ENCODE assay signal across 8 cellular contexts in the genomic region with DNA sequence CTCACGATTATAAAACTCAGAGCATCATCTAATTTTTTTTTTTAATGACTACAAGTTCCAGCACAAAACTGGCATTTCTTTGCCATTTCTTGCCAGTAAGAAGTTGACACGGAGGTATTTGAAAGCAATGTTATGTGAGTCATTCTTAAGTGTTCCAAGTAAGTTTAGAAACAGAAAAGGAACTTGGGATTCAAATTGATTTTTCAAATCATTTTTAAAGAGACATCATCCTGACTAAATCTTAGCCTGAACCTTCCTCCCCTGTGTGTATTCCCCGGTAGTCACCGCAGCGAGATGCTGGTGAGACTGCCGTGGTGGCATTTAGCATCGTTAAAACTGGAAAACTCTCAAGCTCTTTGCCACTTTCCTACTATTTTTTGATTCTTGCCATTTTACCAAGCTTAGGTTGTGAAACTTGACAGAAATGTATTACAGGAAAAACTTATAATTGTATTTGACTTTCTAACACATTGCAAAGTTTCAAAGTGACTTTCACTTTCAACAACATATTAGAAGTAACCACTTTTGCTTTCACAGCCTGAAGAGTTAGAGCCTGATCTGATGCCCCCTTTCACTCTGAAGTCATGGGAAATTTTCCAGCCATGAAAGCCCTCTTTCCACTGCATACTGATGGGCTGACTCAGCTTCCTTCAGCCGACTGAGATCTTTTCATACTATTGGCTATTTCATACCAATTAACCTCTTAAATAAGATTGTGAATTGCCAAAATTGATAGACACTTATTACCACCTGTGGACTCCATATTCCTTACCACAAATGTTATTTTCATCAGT.
DNase-seq lines count a peak whose midpoint lies in the region; ATAC-seq and TF ChIP-seq lines count a peak whose summit lies in the region.

No MANE protein-coding gene starts in this region.

- H3K27ac ChIP-seq in stomach: peak overlapping the region in 4 of 5 donors; percentile 11 to 62 (median 36)

- no peak for DNase-seq in BJ (ENCODE audit: low read depth)
- DNase-seq in GM20000 (ENCODE audit: low spot score): peak; percentile 68
- peak; percentile 75 for DNase-seq in kidney epithelial cell (ENCODE audit: low read depth)
- DNase-seq in stomach: no peak
- DNase-seq in Kasumi-1 (lab: John Stamatoyannopoulos, UW): no peak
- no peak for DNase-seq in T1000 (lab: John Stamatoyannopoulos, UW)

- no peak for TF ChIP-seq POLR2A in stomach (IDR thresholded peaks at IDR 0.05)

- H3K9me3 Mint-ChIP-seq in activated naive CD8-positive, alpha-beta T cell (ENCODE audit: low read depth): no peaks in the 10 kb centered on the region

- H3K4me3 ChIP-seq in BJ (ENCODE audit: low read depth, low read length) (peak overlapping the region; percentile 26), kidney epithelial cell (ENCODE audit: low read depth, low read length) (no peak overlapping the region), stomach (no peak overlapping the region)

- H3K9me3 ChIP-seq in stomach: no peaks in the 10 kb centered on the region

- CTCF ChIA-PET in BJ (lab: Yijun Ruan, JAX): interaction anchor here (1.0 to 1.4 kb wide), 2 partner anchors 16 to 74 kb away, joined by 3 to 5 read pairs; no protein-coding TSS in a partner anchor

- H3K27me3 ChIP-seq in BJ (ENCODE audit: control insufficient read depth, insufficient read depth, low read length) (no peaks in the 10 kb centered on the region), kidney epithelial cell (ENCODE audit: control insufficient read depth, insufficient read depth, low read length) (no peaks in the 10 kb centered on the region), stomach (no peaks in the 10 kb centered on the region)

- TF ChIP-seq CTCF in BJ (IDR thresholded peaks at IDR 0.05; ENCODE audit: insufficient read depth, low read depth, low read length): no peak
- TF ChIP-seq CTCF in GM20000 (IDR thresholded peaks at IDR 0.05; ENCODE audit: extremely low read depth, missing control alignments): no peak
- no peak for TF ChIP-seq CTCF in kidney epithelial cell (IDR thresholded peaks at IDR 0.05; ENCODE audit: insufficient read depth, low read length, poor library complexity, severe bottlenecking)
- no peak for TF ChIP-seq CTCF in stomach (IDR thresholded peaks at IDR 0.05)

- H3K4me1 Mint-ChIP-seq in activated naive CD8-positive, alpha-beta T cell (ENCODE audit: low read depth): peaks cover 48% of the 10 kb centered on the region

- no peaks in the 10 kb centered on the region for H3K27me3 Mint-ChIP-seq in activated naive CD8-positive, alpha-beta T cell

- H3K36me3 Mint-ChIP-seq in activated naive CD8-positive, alpha-beta T cell: peaks cover 31% of the 10 kb centered on the region

- peak overlapping the region; percentile 85 for H3K4me3 Mint-ChIP-seq in activated naive CD8-positive, alpha-beta T cell

- peak overlapping the region; percentile 99 for H3K27ac Mint-ChIP-seq in activated naive CD8-positive, alpha-beta T cell

- TF ChIP-seq EP300 in stomach (IDR thresholded peaks at IDR 0.05): no peak

- POLR2A ChIA-PET in BJ (lab: Charles Lee): no interaction called here

- ATAC-seq in HG03575 (IDR thresholded peaks at IDR 0.05; ENCODE audit: extremely low read depth, insufficient number of reproducible peaks, low FRiP score, unreplicated experiment): peak; percentile 61

- intact Hi-C loops in stomach (cut with DNase I; ENCODE audit: low total_unique reads): no loop called here

- 55 to 74% (median 67%) methylated on average over 8 of the region's 8 CpGs for WGBS in stomach, 5 donors

- H3K36me3 ChIP-seq in BJ (ENCODE audit: control insufficient read depth, insufficient read depth, low read length): no peaks in the 10 kb centered on the region
- no peaks in the 10 kb centered on the region for H3K36me3 ChIP-seq in kidney epithelial cell (ENCODE audit: control insufficient read depth, insufficient read depth, low read length)
- H3K36me3 ChIP-seq in stomach: peaks cover 4 to 47% (median 38%) of the 10 kb centered on the region in 4 donors

- peaks cover 0 to 12% (median 6%) of the 10 kb centered on the region in 4 donors for H3K4me1 ChIP-seq in stomach

Comparison
In these comparisons a context has a peak if more than half of its experiments do, and no peak if none do; other contexts are left out.
1. DNase-seq: peak in GM20000 (single experiment) and kidney epithelial cell (single experiment); none in BJ (single experiment), stomach (single experiment), Kasumi-1 (0 of 2) and T1000 (single experiment).